ENCODE assay signal across 1 cellular context in the genomic region with DNA sequence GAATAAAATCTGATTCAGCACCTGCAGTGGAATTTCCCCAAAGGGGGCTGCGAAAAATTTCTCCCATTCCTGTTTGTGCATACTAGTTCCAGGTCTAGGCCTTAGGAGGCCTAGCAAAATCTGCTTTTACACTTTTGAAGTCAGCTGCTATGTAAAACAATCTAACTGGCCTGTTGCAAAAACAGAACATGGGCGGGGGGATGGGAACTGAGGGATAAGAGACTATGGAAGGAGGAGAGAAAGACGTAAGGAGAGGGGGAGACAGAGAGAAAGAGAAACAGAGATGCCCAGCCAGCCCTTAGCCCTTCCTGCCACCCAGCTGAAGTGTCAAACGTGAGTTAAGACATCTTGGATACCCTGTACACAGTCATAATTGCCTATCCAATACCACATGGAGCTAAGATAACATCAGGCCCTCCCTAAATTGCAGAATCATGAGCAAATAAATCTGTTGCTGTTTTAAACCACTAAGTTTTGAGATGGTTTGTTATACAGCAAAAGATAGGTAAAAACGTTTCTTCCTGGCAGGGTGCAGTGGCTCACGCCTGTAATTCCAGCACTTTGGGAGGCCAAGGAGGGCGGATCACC.
TF ChIP-seq lines count a peak whose summit lies in the region.

No MANE protein-coding gene starts in this region.

TF ChIP-seq in WTC11, 78 proteins besides CTCF, POLR2A, EP300 and RAD21 (continued from another document):
- TF ChIP-seq, protein P1, sequence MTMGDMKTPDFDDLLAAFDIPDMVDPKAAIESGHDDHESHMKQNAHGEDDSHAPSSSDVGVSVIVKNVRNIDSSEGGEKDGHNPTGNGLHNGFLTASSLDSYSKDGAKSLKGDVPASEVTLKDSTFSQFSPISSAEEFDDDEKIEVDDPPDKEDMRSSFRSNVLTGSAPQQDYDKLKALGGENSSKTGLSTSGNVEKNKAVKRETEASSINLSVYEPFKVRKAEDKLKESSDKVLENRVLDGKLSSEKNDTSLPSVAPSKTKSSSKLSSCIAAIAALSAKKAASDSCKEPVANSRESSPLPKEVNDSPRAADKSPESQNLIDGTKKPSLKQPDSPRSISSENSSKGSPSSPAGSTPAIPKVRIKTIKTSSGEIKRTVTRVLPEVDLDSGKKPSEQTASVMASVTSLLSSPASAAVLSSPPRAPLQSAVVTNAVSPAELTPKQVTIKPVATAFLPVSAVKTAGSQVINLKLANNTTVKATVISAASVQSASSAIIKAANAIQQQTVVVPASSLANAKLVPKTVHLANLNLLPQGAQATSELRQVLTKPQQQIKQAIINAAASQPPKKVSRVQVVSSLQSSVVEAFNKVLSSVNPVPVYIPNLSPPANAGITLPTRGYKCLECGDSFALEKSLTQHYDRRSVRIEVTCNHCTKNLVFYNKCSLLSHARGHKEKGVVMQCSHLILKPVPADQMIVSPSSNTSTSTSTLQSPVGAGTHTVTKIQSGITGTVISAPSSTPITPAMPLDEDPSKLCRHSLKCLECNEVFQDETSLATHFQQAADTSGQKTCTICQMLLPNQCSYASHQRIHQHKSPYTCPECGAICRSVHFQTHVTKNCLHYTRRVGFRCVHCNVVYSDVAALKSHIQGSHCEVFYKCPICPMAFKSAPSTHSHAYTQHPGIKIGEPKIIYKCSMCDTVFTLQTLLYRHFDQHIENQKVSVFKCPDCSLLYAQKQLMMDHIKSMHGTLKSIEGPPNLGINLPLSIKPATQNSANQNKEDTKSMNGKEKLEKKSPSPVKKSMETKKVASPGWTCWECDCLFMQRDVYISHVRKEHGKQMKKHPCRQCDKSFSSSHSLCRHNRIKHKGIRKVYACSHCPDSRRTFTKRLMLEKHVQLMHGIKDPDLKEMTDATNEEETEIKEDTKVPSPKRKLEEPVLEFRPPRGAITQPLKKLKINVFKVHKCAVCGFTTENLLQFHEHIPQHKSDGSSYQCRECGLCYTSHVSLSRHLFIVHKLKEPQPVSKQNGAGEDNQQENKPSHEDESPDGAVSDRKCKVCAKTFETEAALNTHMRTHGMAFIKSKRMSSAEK (CRISPR knock-in tag; IDR thresholded peaks at IDR 0.05; ENCODE audit: borderline replicate concordance), result no peak
- TF ChIP-seq SOX15 (CRISPR knock-in tag; IDR thresholded peaks at IDR 0.05) (no peak), ATF1 (CRISPR knock-in tag; IDR thresholded peaks at IDR 0.05) (no peak), NFE2L1 (CRISPR knock-in tag; IDR thresholded peaks at IDR 0.05) (no peak)
- TF ChIP-seq, protein P2, sequence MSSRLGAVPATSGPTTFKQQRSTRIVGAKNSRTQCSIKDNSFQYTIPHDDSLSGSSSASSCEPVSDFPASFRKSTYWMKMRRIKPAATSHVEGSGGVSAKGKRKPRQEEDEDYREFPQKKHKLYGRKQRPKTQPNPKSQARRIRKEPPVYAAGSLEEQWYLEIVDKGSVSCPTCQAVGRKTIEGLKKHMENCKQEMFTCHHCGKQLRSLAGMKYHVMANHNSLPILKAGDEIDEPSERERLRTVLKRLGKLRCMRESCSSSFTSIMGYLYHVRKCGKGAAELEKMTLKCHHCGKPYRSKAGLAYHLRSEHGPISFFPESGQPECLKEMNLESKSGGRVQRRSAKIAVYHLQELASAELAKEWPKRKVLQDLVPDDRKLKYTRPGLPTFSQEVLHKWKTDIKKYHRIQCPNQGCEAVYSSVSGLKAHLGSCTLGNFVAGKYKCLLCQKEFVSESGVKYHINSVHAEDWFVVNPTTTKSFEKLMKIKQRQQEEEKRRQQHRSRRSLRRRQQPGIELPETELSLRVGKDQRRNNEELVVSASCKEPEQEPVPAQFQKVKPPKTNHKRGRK (CRISPR knock-in tag; IDR thresholded peaks at IDR 0.05; ENCODE audit: borderline replicate concordance), result no peak
